19 cellular contexts compared by ENCODE assay signal in genomic region chr3:18840535-18841137, GRCh38.
A peak's percentile ranks its signal among the peaks of the same experiment; 100 is the strongest.
DNase-seq lines count a peak whose midpoint lies in the region; ATAC-seq and TF ChIP-seq lines count a peak whose summit lies in the region.
"Had no signal": no experiment of that assay in that cellular context is flagged by ENCODE, and none has a peak within 500 bp of the region (broad histone marks: within the 10 kb centered on the region; RNA-seq: fewer than 3 reads in every experiment).

No MANE protein-coding gene starts in this region.

- 0 out of 2 replicates have a peak overlapping the region, but pooled peaks have one; percentile 37 for H2AFZ ChIP-seq in PC-9
- H2AFZ ChIP-seq: GM23338 had no signal

- H3K27ac Mint-ChIP-seq in Caco-2 (ENCODE audit: unreplicated experiment), result no peak overlapping the region
- H3K27ac Mint-ChIP-seq in type B pancreatic cell, result peak overlapping the region; percentile 20
- H3K27ac Mint-ChIP-seq: B cell; CD8-positive, alpha-beta T cell; GM23338; HFFc6 had no signal

- TF ChIP-seq CTCF in Caco-2 (IDR thresholded peaks at IDR 0.05; ENCODE audit: insufficient read depth in 1 of 2, low read depth in 1 of 2, low read length in 1 of 2, severe bottlenecking in 1 of 2, unreplicated experiment in 1 of 2), result no peak
- TF ChIP-seq CTCF in PC-9 (conservative IDR thresholded peaks at IDR 0.05), result no peak
- no peak for TF ChIP-seq CTCF in type B pancreatic cell (conservative IDR thresholded peaks at IDR 0.05)
- TF ChIP-seq CTCF in coronary artery (IDR thresholded peaks at IDR 0.05), result no peak

- H3K9me3 ChIP-seq in Caco-2 (no peaks in the 10 kb centered on the region), PC-9 (ENCODE audit: insufficient read depth, low read depth) (no peaks in the 10 kb centered on the region)
- H3K9me3 ChIP-seq: BLaER1 treated with 17β-estradiol and CSF1 and Interleukin-3, amounts not matched to agents 10 nM and 100 nM had no signal

- H3K9ac ChIP-seq in mesendoderm (ENCODE audit: low read length), result no peak overlapping the region
- H3K9ac ChIP-seq: BLaER1 treated with 17β-estradiol and CSF1 and Interleukin-3, amounts not matched to agents 10 nM and 100 nM had no signal

- no peak overlapping the region for H2BK120ac ChIP-seq in mesendoderm (ENCODE audit: low read depth, low read length)

- H3K27ac ChIP-seq in PC-9, result no peak overlapping the region
- H3K27ac ChIP-seq in mesendoderm (ENCODE audit: low read depth, low read length), result no peak overlapping the region
- H3K27ac ChIP-seq in coronary artery, result no peak overlapping the region
- H3K27ac ChIP-seq: BLaER1 treated with 17β-estradiol and CSF1 and Interleukin-3, amounts not matched to agents 10 nM and 100 nM had no signal

- H3K18ac ChIP-seq in mesendoderm (ENCODE audit: low read length), result no peak overlapping the region

- peak; percentile 4 to 39 for DNase-seq in Caco-2
- DNase-seq in PC-9, result peak in 1 of 2 experiments; percentile 37
- peak; percentile 57 for DNase-seq in mesendoderm
- DNase-seq in type B pancreatic cell (ENCODE audit: extremely low spot score, unreplicated experiment), result no peak
- DNase-seq in coronary artery (ENCODE audit: low spot score), result no peak
- DNase-seq in A172 (ENCODE audit: low spot score), result no peak
- DNase-seq: 8988T; CD8-positive, alpha-beta T cell; DMS 273 treated with DMSO at 0.1 percent for 48 hours; DMS53; DND-41; EL; HCEC 1CT; HFFc6; IMR-90 had no signal

- no peak overlapping the region for H4K5ac ChIP-seq in mesendoderm (ENCODE audit: low read length)

- H3K4ac ChIP-seq in mesendoderm (ENCODE audit: low read depth, low read length), result no peak overlapping the region

- H2BK5ac ChIP-seq in mesendoderm (ENCODE audit: low read length), result no peak overlapping the region

- H3K27me3 ChIP-seq in Caco-2 (replicated peaks; ENCODE audit: control insufficient read depth, insufficient read depth, low read length) (no peaks in the 10 kb centered on the region), PC-9 (ENCODE audit: insufficient read depth, low read depth) (no peaks in the 10 kb centered on the region), mesendoderm (ENCODE audit: insufficient read depth, low read length, poor library complexity) (no peaks in the 10 kb centered on the region)
- H3K27me3 ChIP-seq: BLaER1 treated with 17β-estradiol and CSF1 and Interleukin-3, amounts not matched to agents 10 nM and 100 nM had no signal

- H4K8ac ChIP-seq in mesendoderm (ENCODE audit: low read depth, low read length), result no peak overlapping the region

- no CpG with 5 or more reads among the region's 3 CpGs for WGBS in mesendoderm (ENCODE audit: extremely low coverage, insufficient coverage, low lambda C conversion rate)

- BruUV-seq in Caco-2 (replicated peaks; lab: Mats Ljungman, UMichigan), result no TSS peak
- BruUV-seq in PC-9 (replicated peaks; lab: Mats Ljungman, UMichigan), result no TSS peak

- H3K56ac ChIP-seq in mesendoderm (ENCODE audit: low read length), result no peak overlapping the region

- H3K79me1 ChIP-seq in mesendoderm (ENCODE audit: low read length), result no peaks in the 10 kb centered on the region

- H2AK5ac ChIP-seq in mesendoderm (ENCODE audit: low read length), result no peak overlapping the region

- H3K27me3 Mint-ChIP-seq in Caco-2 (ENCODE audit: insufficient read depth, unreplicated experiment) (no peaks in the 10 kb centered on the region), type B pancreatic cell (no peaks in the 10 kb centered on the region)
- H3K27me3 Mint-ChIP-seq: B cell had no signal

- H3K9me3 Mint-ChIP-seq in Caco-2 (ENCODE audit: unreplicated experiment), result no peaks in the 10 kb centered on the region
- no peaks in the 10 kb centered on the region for H3K9me3 Mint-ChIP-seq in type B pancreatic cell
- H3K9me3 Mint-ChIP-seq: CD8-positive, alpha-beta T cell; GM23338 had no signal

- H3K79me2 ChIP-seq in PC-9 (ENCODE audit: low read depth), result no peaks in the 10 kb centered on the region
- H3K79me2 ChIP-seq in mesendoderm (ENCODE audit: control insufficient read depth, insufficient read depth, low read length), result no peaks in the 10 kb centered on the region

- H3K4me1 ChIP-seq in Caco-2 (peaks cover 53% of the 10 kb centered on the region), PC-9 (replicated peaks; ENCODE audit: insufficient read depth) (0 out of 2 replicates have a peak, but pooled peaks cover 4% of the 10 kb centered on the region), mesendoderm (ENCODE audit: control insufficient read depth, low read depth, low read length) (peaks cover 6% of the 10 kb centered on the region)

- H3K4me3 ChIP-seq in Caco-2 (ENCODE audit: low read depth, low read length) (no peak overlapping the region), PC-9 (no peak overlapping the region), mesendoderm (ENCODE audit: low read length) (no peak overlapping the region), coronary artery (no peak overlapping the region)
- H3K4me3 ChIP-seq: BLaER1 treated with 17β-estradiol and CSF1 and Interleukin-3, amounts not matched to agents 10 nM and 100 nM; GM23338 had no signal

- H3K4me1 Mint-ChIP-seq in Caco-2 (ENCODE audit: low read depth, unreplicated experiment) (peaks cover 19% of the 10 kb centered on the region), type B pancreatic cell (ENCODE audit: unreplicated experiment) (no peaks in the 10 kb centered on the region)

- no peak overlapping the region for H3K23ac ChIP-seq in mesendoderm (ENCODE audit: low read length)

- no peaks in the 10 kb centered on the region for H3K9me2 ChIP-seq in PC-9 (ENCODE audit: insufficient read depth)

- intact Hi-C loops in Caco-2 (cut with micrococcal nuclease; ENCODE audit: unreplicated experiment) (no loop called here), PC-9 (cut with micrococcal nuclease; ENCODE audit: unreplicated experiment) (loop anchor here (2.0 to 10.0 kb wide), 2 partner anchors 28 to 144 kb away; no protein-coding TSS in a partner anchor)

- H3K4me3 Mint-ChIP-seq in Caco-2 (ENCODE audit: unreplicated experiment), result no peak overlapping the region
- H3K4me3 Mint-ChIP-seq in type B pancreatic cell, result no peak overlapping the region
- H3K4me3 Mint-ChIP-seq: B cell; CD8-positive, alpha-beta T cell; GM23338; HFFc6 had no signal

- H3K36me3 ChIP-seq in Caco-2 (ENCODE audit: control insufficient read depth, insufficient read depth, low read length) (no peaks in the 10 kb centered on the region), PC-9 (ENCODE audit: low read depth) (no peaks in the 10 kb centered on the region), mesendoderm (ENCODE audit: control insufficient read depth, insufficient read depth, low read length) (no peaks in the 10 kb centered on the region)
- H3K36me3 ChIP-seq: BLaER1 treated with 17β-estradiol and CSF1 and Interleukin-3, amounts not matched to agents 10 nM and 100 nM had no signal

- H3K4me2 ChIP-seq in PC-9, result no peak overlapping the region
- H3K4me2 ChIP-seq in mesendoderm (ENCODE audit: low read length), result no peak overlapping the region
- H3K4me2 ChIP-seq: BLaER1 treated with 17β-estradiol and CSF1 and Interleukin-3, amounts not matched to agents 10 nM and 100 nM; GM23338 had no signal

- H4K20me1 ChIP-seq in PC-9 (ENCODE audit: insufficient read depth), result no peaks in the 10 kb centered on the region
- H4K20me1 ChIP-seq: BLaER1 treated with 17β-estradiol and CSF1 and Interleukin-3, amounts not matched to agents 10 nM and 100 nM had no signal

- H2BK15ac ChIP-seq in mesendoderm (replicated peaks; ENCODE audit: low read depth), result no peak overlapping the region

- H3F3A ChIP-seq in PC-9 (ENCODE audit: insufficient read depth, low read depth), result no peaks in the 10 kb centered on the region

- no peak for ATAC-seq in HG03280 (IDR thresholded peaks at IDR 0.05; ENCODE audit: unreplicated experiment)
- ATAC-seq: CD8-positive, alpha-beta T cell; GM23338 had no signal

- CTCF ChIA-PET in Caco-2 (lab: Charles Lee), result no interaction called here
- CTCF ChIA-PET in PC-9 (lab: Charles Lee), result no interaction called here

- H3K36me3 Mint-ChIP-seq in Caco-2 (ENCODE audit: insufficient read depth, unreplicated experiment) (no peaks in the 10 kb centered on the region), type B pancreatic cell (no peaks in the 10 kb centered on the region)
- H3K36me3 Mint-ChIP-seq: CD8-positive, alpha-beta T cell had no signal

- POLR2A ChIA-PET in Caco-2 (lab: Charles Lee), result no interaction called here
- POLR2A ChIA-PET in PC-9 (lab: Charles Lee; ENCODE audit: unreplicated experiment), result no interaction called here

Comparison
In these comparisons a context has a peak if more than half of its experiments do, and no peak if none do; other contexts are left out.
1. DNase-seq: peak in Caco-2 (2 of 2) and mesendoderm (single experiment); none in type B pancreatic cell (single experiment), coronary artery (single experiment) and A172 (single experiment).